15 cellular contexts compared by ENCODE assay signal in the genomic region with DNA sequence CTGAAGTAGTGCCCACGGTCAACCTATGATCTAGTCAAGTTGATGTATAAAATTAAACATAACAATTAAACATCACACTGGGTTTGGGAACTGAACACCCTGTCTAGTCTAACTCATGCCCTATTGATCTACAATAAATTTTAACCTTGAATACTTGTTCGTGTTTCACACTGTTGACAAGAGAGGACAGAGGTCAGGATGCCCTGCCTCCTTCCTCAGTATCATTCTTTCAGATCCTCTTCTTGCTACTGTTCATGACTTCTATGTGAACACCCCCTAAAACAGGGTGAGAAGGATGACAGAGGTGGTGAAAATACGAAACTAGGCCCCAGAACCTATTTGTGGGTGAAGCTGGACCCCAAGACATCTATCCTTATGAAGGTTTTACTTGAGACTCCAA.
DNase-seq lines count a peak whose midpoint lies in the region; ATAC-seq and TF ChIP-seq lines count a peak whose summit lies in the region.
"Had no signal": no experiment of that assay in that cellular context is flagged by ENCODE, and none has a peak within 500 bp of the region (broad histone marks: within the 10 kb centered on the region; RNA-seq: fewer than 3 reads in every experiment).

No MANE protein-coding gene starts in this region.

- TF ChIP-seq CTCF in OCI-LY3 (IDR thresholded peaks at IDR 0.05; ENCODE audit: low read depth, low read length), result no peak

- H2AFZ ChIP-seq in OCI-LY3 (ENCODE audit: low read depth, low read length), result no peak overlapping the region

- H3K27me3 ChIP-seq in OCI-LY3 (ENCODE audit: low read depth, low read length), result no peaks in the 10 kb centered on the region
- H3K27me3 ChIP-seq: BE2C had no signal

- no peak overlapping the region for H3K4me3 Mint-ChIP-seq in stimulated activated memory B cell treated with anti-CD40 and anti-IgM and Interleukin-4, amounts not matched to agents 10 μg/mL and 1 μg/mL and 100 μg/mL, for 72 hours
- H3K4me3 Mint-ChIP-seq: CD4-positive, alpha-beta memory T cell; T-helper 1 cell treated with Interleukin-12 subunit alpha and Interleukin-12 subunit beta and Interleukin-4 antibody, amounts not matched to agents 30 μg/mL and 1 μg/mL, for 36 hours had no signal

- H3K4me1 ChIP-seq in OCI-LY3 (ENCODE audit: low read length), result peaks cover 9% of the 10 kb centered on the region
- H3K4me1 ChIP-seq: BE2C had no signal

- H3K4me3 ChIP-seq in OCI-LY3 (ENCODE audit: low read length), result no peak overlapping the region

- ATAC-seq in GM18909 (IDR thresholded peaks at IDR 0.05; ENCODE audit: poor library complexity, unreplicated experiment) (peak; percentile 56), GM21786 (IDR thresholded peaks at IDR 0.05; ENCODE audit: unreplicated experiment) (peak; percentile 75), HG03521 (IDR thresholded peaks at IDR 0.05; ENCODE audit: unreplicated experiment) (no peak), HG03565 (IDR thresholded peaks at IDR 0.05; ENCODE audit: unreplicated experiment) (no peak)
- peak; percentile 50 for ATAC-seq in stimulated activated memory B cell treated with anti-CD40 and anti-IgM and Interleukin-4, amounts not matched to agents 10 μg/mL and 1 μg/mL and 100 μg/mL, for 72 hours
- ATAC-seq: Right ventricle myocardium inferior had no signal

- H3K4me2 ChIP-seq in OCI-LY3 (ENCODE audit: low read length), result peak overlapping the region; percentile 16
- H3K4me2 ChIP-seq: SK-N-SH had no signal

- H3K9me3 Mint-ChIP-seq in stimulated activated memory B cell treated with anti-CD40 and anti-IgM and Interleukin-4, amounts not matched to agents 10 μg/mL and 1 μg/mL and 100 μg/mL, for 72 hours, result no peaks in the 10 kb centered on the region
- H3K9me3 Mint-ChIP-seq: CD4-positive, alpha-beta memory T cell; T-helper 1 cell treated with Interleukin-12 subunit alpha and Interleukin-12 subunit beta and Interleukin-4 antibody, amounts not matched to agents 30 μg/mL and 1 μg/mL, for 36 hours had no signal

- no peaks in the 10 kb centered on the region for H4K20me1 ChIP-seq in OCI-LY3 (ENCODE audit: insufficient read depth, low read length)

- H3K9ac ChIP-seq in OCI-LY3 (ENCODE audit: low read length), result no peak overlapping the region
- H3K9ac ChIP-seq: SK-N-SH had no signal

- H3K27me3 Mint-ChIP-seq in stimulated activated memory B cell treated with anti-CD40 and anti-IgM and Interleukin-4, amounts not matched to agents 10 μg/mL and 1 μg/mL and 100 μg/mL, for 72 hours, result no peaks in the 10 kb centered on the region
- H3K27me3 Mint-ChIP-seq: CD4-positive, alpha-beta memory T cell had no signal

- H3K27ac Mint-ChIP-seq in stimulated activated memory B cell treated with anti-CD40 and anti-IgM and Interleukin-4, amounts not matched to agents 10 μg/mL and 1 μg/mL and 100 μg/mL, for 72 hours, result no peak overlapping the region
- H3K27ac Mint-ChIP-seq: CD4-positive, alpha-beta memory T cell; T-helper 1 cell treated with Interleukin-12 subunit alpha and Interleukin-12 subunit beta and Interleukin-4 antibody, amounts not matched to agents 30 μg/mL and 1 μg/mL, for 36 hours had no signal

- H3K27ac ChIP-seq in OCI-LY3 (ENCODE audit: low read length), result no peak overlapping the region

- H3K9me3 ChIP-seq in OCI-LY3 (ENCODE audit: insufficient read depth, low read length), result no peaks in the 10 kb centered on the region
- H3K9me3 ChIP-seq: BE2C, SK-N-SH had no signal

- no peaks in the 10 kb centered on the region for H3K36me3 Mint-ChIP-seq in stimulated activated memory B cell treated with anti-CD40 and anti-IgM and Interleukin-4, amounts not matched to agents 10 μg/mL and 1 μg/mL and 100 μg/mL, for 72 hours
- H3K36me3 Mint-ChIP-seq: CD4-positive, alpha-beta memory T cell had no signal

- H3K4me1 Mint-ChIP-seq in stimulated activated memory B cell treated with anti-CD40 and anti-IgM and Interleukin-4, amounts not matched to agents 10 μg/mL and 1 μg/mL and 100 μg/mL, for 72 hours, result peaks cover 5% of the 10 kb centered on the region

- H3K79me2 ChIP-seq in OCI-LY3 (ENCODE audit: low read length), result no peaks in the 10 kb centered on the region

- peaks cover 23% of the 10 kb centered on the region for H3K36me3 ChIP-seq in OCI-LY3 (replicated peaks; ENCODE audit: low read depth, low read length)

- DNase-seq in iPS-NIHi7 (ENCODE audit: extremely low spot score), result no peak
- DNase-seq: BE2C; CD4-positive, alpha-beta memory T cell; GF-D8; NCI-H146; NCI-H69; SK-N-SH had no signal

Comparison
In these comparisons a context has a peak if more than half of its experiments do, and no peak if none do; other contexts are left out.
1. ATAC-seq: peak in GM18909 (single experiment), GM21786 (single experiment) and stimulated activated memory B cell treated with anti-CD40 and anti-IgM and Interleukin-4, amounts not matched to agents 10 μg/mL and 1 μg/mL and 100 μg/mL, for 72 hours (single experiment); none in HG03521 (single experiment) and HG03565 (single experiment).